28 cellular contexts compared by ENCODE assay signal in genomic region chr1:3246251-3246650, GRCh38.
"Had no signal": no experiment of that assay in that cellular context is flagged by ENCODE, and none has a peak within 500 bp of the region (broad histone marks: within the 10 kb centered on the region; RNA-seq: fewer than 3 reads in every experiment).

No MANE protein-coding gene starts in this region.

- DNase-seq: naive thymus-derived CD8-positive, alpha-beta T cell; occipital lobe; ovary; posterior cingulate gyrus; psoas muscle; right cardiac atrium; spleen; stimulated activated CD4-positive, alpha-beta T cell treated with anti-CD3 and anti-CD28 coated beads, Interleukin-12 subunit alpha, Interleukin-12 subunit beta, amount 100 ng/mL, for 4 hours; stimulated activated CD4-positive, alpha-beta T cell treated with anti-CD3 and anti-CD28 coated beads, Interleukin-1b, Interleukin-23, amount 100 ng/mL, for 48 hours; stimulated activated CD4-positive, alpha-beta T cell treated with anti-CD3 and anti-CD28 coated beads, Interleukin-4, amount 100 ng/mL, for 1 hour; stimulated activated CD4-positive, alpha-beta T cell treated with anti-CD3 and anti-CD28 coated beads, Interleukin-4, amount 100 ng/mL, for 4 hours; stimulated activated CD8-positive, alpha-beta memory T cell treated with anti-CD3 and anti-CD28 coated beads, Interleukin-4, amount 100 ng/mL, for 48 hours; stimulated activated naive CD4-positive, alpha-beta T cell; stimulated activated naive CD8-positive, alpha-beta T cell treated with anti-CD3 and anti-CD28 coated beads, Interleukin-15, amount 100 ng/mL, for 72 hours; stimulated activated naive CD8-positive, alpha-beta T cell treated with anti-CD3 and anti-CD28 coated beads, Interleukin-15, Interleukin-2, amounts not matched to agents 100 U/mL and 50 U/mL, for 24 hours; substantia nigra; testis; tibial artery; transverse colon; upper lobe of right lung; uterus had no signal

- H3K27ac ChIP-seq: ovary, parathyroid adenoma, psoas muscle, skin epidermis, spleen, suprapubic skin, testis, tibial artery, transverse colon, upper lobe of right lung, uterus had no signal

- H3K4me1 ChIP-seq: parathyroid adenoma, psoas muscle, testis, uterus had no signal

- ATAC-seq: naive thymus-derived CD8-positive, alpha-beta T cell; natural killer cell treated with Interleukin-12 subunit alpha and Interleukin-12 subunit beta and Interleukin-15 and Interleukin-18, amount 100 ng/mL, for 72 hours; psoas muscle; right cardiac atrium; sciatic nerve; stimulated activated memory B cell treated with anti-CD40 and anti-IgM and Interleukin-4, amounts not matched to agents 10 μg/mL and 1 μg/mL and 100 μg/mL, for 72 hours; stimulated activated naive CD8-positive, alpha-beta T cell treated with anti-CD3 and anti-CD28 coated beads, Interleukin-15, amount 100 ng/mL, for 72 hours; stimulated activated naive CD8-positive, alpha-beta T cell treated with anti-CD3 and anti-CD28 coated beads, Interleukin-15, Interleukin-2, amounts not matched to agents 100 U/mL and 50 U/mL, for 24 hours; upper lobe of right lung had no signal

- H3K27me3 ChIP-seq: ovary, testis, tibial artery had no signal

- H3K36me3 ChIP-seq: ovary, spleen, suprapubic skin, transverse colon, upper lobe of right lung, uterus had no signal

- H3K4me2 ChIP-seq: smooth muscle cell had no signal

- H3K9ac ChIP-seq: parathyroid adenoma had no signal

- H3K4me3 ChIP-seq: ovary, psoas muscle, skin epidermis, smooth muscle cell, spleen, suprapubic skin, tibial artery, transverse colon, upper lobe of right lung, uterus had no signal

- H3K9me3 ChIP-seq: ovary, psoas muscle, spleen, suprapubic skin, testis, tibial artery, transverse colon, upper lobe of right lung, uterus had no signal

- H2AFZ ChIP-seq: parathyroid adenoma had no signal

- H3K79me2 ChIP-seq: parathyroid adenoma had no signal
